8 cellular contexts compared by ENCODE assay signal in the genomic region with DNA sequence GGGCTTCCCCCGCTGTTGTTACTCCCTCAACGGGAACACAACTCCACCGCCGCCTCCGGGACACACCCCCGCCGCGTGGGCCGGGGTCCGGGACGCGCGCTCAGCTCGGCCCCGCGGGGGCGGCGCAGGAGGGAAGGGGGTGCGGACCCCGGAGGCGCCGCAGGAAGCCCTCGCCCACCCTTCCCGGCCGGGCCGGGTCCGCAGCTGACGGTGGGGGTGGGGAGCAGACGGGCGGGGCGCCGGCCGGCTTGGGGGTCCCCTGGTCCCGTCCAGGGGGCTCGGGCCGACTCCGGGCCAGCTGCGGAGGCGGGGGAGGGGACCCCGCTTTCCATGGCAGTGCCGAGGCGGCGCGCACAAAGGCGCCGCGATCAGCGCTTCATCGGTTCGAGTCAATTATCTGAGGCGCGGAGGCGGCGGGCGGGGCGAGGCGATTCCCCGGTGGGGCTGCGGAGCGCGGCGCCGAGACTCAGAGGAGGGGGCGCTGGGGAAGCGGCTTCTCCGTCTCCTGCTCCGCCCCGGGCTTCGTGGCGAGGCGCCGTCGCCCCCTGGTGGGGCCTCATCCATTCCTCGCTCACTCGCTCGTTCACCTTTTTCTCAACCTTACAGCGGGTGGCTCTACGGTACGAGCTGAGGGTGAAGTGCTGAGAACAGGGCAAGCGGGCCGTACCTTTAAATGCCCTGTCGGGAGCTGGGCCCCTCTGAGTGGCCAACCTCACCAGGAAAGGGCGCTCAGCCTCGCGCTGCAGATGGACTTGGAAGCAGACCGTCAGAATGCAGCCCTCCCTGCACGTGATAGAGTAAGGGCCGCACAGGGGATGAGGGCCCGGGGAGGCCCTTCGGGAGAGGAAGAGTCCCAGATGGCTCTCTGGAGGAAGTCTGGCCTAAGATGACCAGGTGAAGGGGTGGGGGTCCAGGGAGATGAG.
DNase-seq lines count a peak whose midpoint lies in the region; ATAC-seq and TF ChIP-seq lines count a peak whose summit lies in the region.

No MANE protein-coding gene starts in this region.

- peak; percentile 65 for TF ChIP-seq CTCF in GM12873 (IDR thresholded peaks at IDR 0.05; ENCODE audit: insufficient read depth, low read depth, low read length, missing control alignments)

- ATAC-seq in GM19452 (IDR thresholded peaks at IDR 0.05; ENCODE audit: unreplicated experiment) (no peak), GM21717 (IDR thresholded peaks at IDR 0.05; ENCODE audit: unreplicated experiment) (no peak)

- DNase-seq in NCI-H2171 (lab: John Stamatoyannopoulos, UW): peak; percentile 94
- peak; percentile 76 for DNase-seq in activated CD4-positive, alpha-beta T cell treated with anti-CD3 and anti-CD28 coated beads for 48 hours
- peak; percentile 12 for DNase-seq in effector CD8-positive, alpha-beta T cell (lab: John Stamatoyannopoulos, UW)
- DNase-seq in midbrain (lab: John Stamatoyannopoulos, UW): peak; percentile 24
- peak; percentile 11 to 19 for DNase-seq in stimulated activated CD8-positive, alpha-beta memory T cell treated with anti-CD3 and anti-CD28 coated beads, Interleukin-7, amount 100 ng/mL, for 48 hours (ENCODE audit: extremely low read depth in 1 of 2, low read depth in 1 of 2)

Comparison
In these comparisons a context has a peak if more than half of its experiments do, and no peak if none do; other contexts are left out.
1. DNase-seq: peak in every context shown above with its lines; median percentile 94 in NCI-H2171; 76 in activated CD4-positive, alpha-beta T cell treated with anti-CD3 and anti-CD28 coated beads for 48 hours; 24 in midbrain; 15 in stimulated activated CD8-positive, alpha-beta memory T cell treated with anti-CD3 and anti-CD28 coated beads, Interleukin-7, amount 100 ng/mL, for 48 hours; 12 in effector CD8-positive, alpha-beta T cell.